In the genomic region with DNA sequence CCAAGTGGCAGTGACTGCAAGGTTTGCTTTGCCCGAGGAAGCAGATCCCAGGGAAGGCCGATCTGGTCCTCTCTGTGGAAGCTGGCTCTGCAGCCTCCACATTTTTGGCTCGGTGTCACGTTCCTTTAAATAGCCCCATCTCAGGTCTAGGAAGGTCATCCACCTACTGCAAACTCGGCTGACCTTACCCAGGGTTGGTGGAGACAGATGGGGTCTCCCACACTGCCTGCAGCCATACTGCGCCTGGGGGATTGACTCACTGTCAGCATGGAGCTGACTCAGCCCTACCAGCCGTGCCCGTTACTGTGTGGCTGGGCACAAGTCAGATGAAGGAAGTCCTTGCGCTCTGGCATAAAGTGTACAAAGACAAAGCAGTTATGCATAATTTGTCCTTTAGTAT, we compare ENCODE assay signal across 8 cellular contexts. TPM values are rescaled to one million over a fixed set of nuclear protein-coding genes. Genes with fewer than 3 reads are reported as not detected.
DNase-seq lines count a peak whose midpoint lies in the region; ATAC-seq and TF ChIP-seq lines count a peak whose summit lies in the region.

No MANE protein-coding gene starts in this region.

- no peaks in the 10 kb centered on the region for H4K20me1 ChIP-seq in SK-N-SH (ENCODE audit: insufficient read depth)

- H3K27me3 ChIP-seq in SK-N-SH (ENCODE audit: insufficient read depth) (no peaks in the 10 kb centered on the region), gastroesophageal sphincter (no peaks in the 10 kb centered on the region)

- H3K27ac ChIP-seq in SK-N-SH (ENCODE audit: low read depth in 2 of 2, low read length in 1 of 2), result peak overlapping the region; percentile 20 to 41; a peak in 3 of 4 replicates
- peak overlapping the region in 3 of 4 donors; percentile 3 to 67 (median 56) for H3K27ac ChIP-seq in gastroesophageal sphincter

- TF ChIP-seq POLR2A in gastroesophageal sphincter (IDR thresholded peaks at IDR 0.05), result no peak

- ATAC-seq in gastroesophageal sphincter (peak; percentile 86), HG02973 (IDR thresholded peaks at IDR 0.05; ENCODE audit: unreplicated experiment) (no peak)

- H3K36me3 ChIP-seq in SK-N-SH (replicated peaks in 1 of 2; ENCODE audit: control insufficient read depth in 1 of 2, insufficient read depth in 2 of 2, low read length in 1 of 2), result peaks cover 0 to 8% of the 10 kb centered on the region in 2 experiments
- H3K36me3 ChIP-seq in gastroesophageal sphincter, result peaks cover 0 to 40% of the 10 kb centered on the region in 2 donors

- WGBS in SK-N-SH (ENCODE audit: low lambda C conversion rate), result 63% methylated on average over 9 of the region's 9 CpGs
- 32 to 33% methylated on average over 4 of the region's 9 CpGs for WGBS in gastroesophageal sphincter (ENCODE audit: low coverage in 1 of 2), 2 donors

- POLR2A ChIA-PET in SK-N-SH (lab: Yijun Ruan, JAX), result interaction anchor here (1.2 kb wide), 1 partner anchor 12 kb away, joined by 3 read pairs; no protein-coding TSS in a partner anchor

- no peak for TF ChIP-seq RAD21 in SK-N-SH (IDR thresholded peaks at IDR 0.05; ENCODE audit: low read length)

- CTCF ChIA-PET in SK-N-SH (lab: Yijun Ruan, JAX), result no interaction called here

- no peaks in the 10 kb centered on the region for H3F3A ChIP-seq in SK-N-SH (replicated peaks; ENCODE audit: insufficient read depth)

- no peak overlapping the region for H2AFZ ChIP-seq in SK-N-SH (ENCODE audit: low read depth)

- no peaks in the 10 kb centered on the region for H3K79me2 ChIP-seq in SK-N-SH (ENCODE audit: insufficient read depth)

- no peak overlapping the region for H3K4me3 ChIP-seq in SK-N-SH (ENCODE audit: low read depth in 2 of 2, low read length in 1 of 2)
- no peak overlapping the region for H3K4me3 ChIP-seq in gastroesophageal sphincter

- no peaks in the 10 kb centered on the region for H3K9me2 ChIP-seq in SK-N-SH

- 0 out of 2 replicates have a peak overlapping the region, but pooled peaks have one; percentile 45 for H3K4me2 ChIP-seq in SK-N-SH

- TF ChIP-seq EP300 in SK-N-SH (IDR thresholded peaks at IDR 0.05; ENCODE audit: borderline replicate concordance in 1 of 2, low read depth in 1 of 2, low read length in 1 of 2), result no peak
- no peak for TF ChIP-seq EP300 in gastroesophageal sphincter (IDR thresholded peaks at IDR 0.05)

- H3K4me1 ChIP-seq in SK-N-SH (ENCODE audit: control insufficient read depth in 1 of 2, insufficient read depth in 2 of 2, low read depth in 1 of 2, low read length in 1 of 2) (peaks cover 10 to 19% of the 10 kb centered on the region in 2 experiments; a peak in 2 of 4 replicates), gastroesophageal sphincter (peaks cover 0 to 32% (median 8%) of the 10 kb centered on the region in 3 donors)

- no peak overlapping the region for H3K9ac ChIP-seq in SK-N-SH

- no peaks in the 10 kb centered on the region for H3K9me3 ChIP-seq in SK-N-SH
- H3K9me3 ChIP-seq in gastroesophageal sphincter, result no peaks in the 10 kb centered on the region

- TF ChIP-seq CTCF in SK-N-SH (IDR thresholded peaks at IDR 0.05), result no peak
- TF ChIP-seq CTCF in gastroesophageal sphincter (IDR thresholded peaks at IDR 0.05), result no peak

- DNase-seq in GM03348 (ENCODE audit: low spot score) (peak; percentile 51), SK-N-SH (no peak), pulmonary artery endothelial cell (ENCODE audit: low read depth, low spot score) (peak; percentile 10)
- DNase-seq in activated T-cell treated with anti-CD3 and anti-CD28 coated beads, Interleukin-2, amount 50 U/mL, for 48 hours, result no peak
- DNase-seq in stimulated activated CD4-positive, alpha-beta T cell treated with anti-CD3 and anti-CD28 coated beads, Interleukin-4, amount 100 ng/mL, for 24 hours, result no peak
- DNase-seq in stimulated activated naive CD4-positive, alpha-beta T cell treated with Interleukin-2 at 50 U/mL for 16 hours (lab: John Stamatoyannopoulos, UW), result no peak

TF ChIP-seq in SK-N-SH, 30 proteins besides CTCF, POLR2A, EP300 and RAD21 (continues in another document):
- no peak for TF ChIP-seq SMC3 (IDR thresholded peaks at IDR 0.05; ENCODE audit: low read depth, low read length)
- TF ChIP-seq JUND (IDR thresholded peaks at IDR 0.05), result 0 out of 2 replicates have a peak, but pooled peaks have one; percentile 6
- TF ChIP-seq ZBTB33 (IDR thresholded peaks at IDR 0.05; ENCODE audit: borderline replicate concordance, low read depth), result no peak
- TF ChIP-seq REST (IDR thresholded peaks at IDR 0.05; ENCODE audit: low read depth, low read length), result no peak
- no peak for TF ChIP-seq RFX5 (IDR thresholded peaks at IDR 0.05; ENCODE audit: low read length)
- no peak for TF ChIP-seq POLR2AphosphoS5 (IDR thresholded peaks at IDR 0.05; ENCODE audit: low read depth, low read length)
- no peak for TF ChIP-seq GABPA (IDR thresholded peaks at IDR 0.05; ENCODE audit: low read depth)
- TF ChIP-seq ELF1 (IDR thresholded peaks at IDR 0.05), result no peak
- TF ChIP-seq TCF12 (IDR thresholded peaks at IDR 0.05), result peak; percentile 24; the same call in 1 of the 2 replicates
- no peak for TF ChIP-seq RXRA (IDR thresholded peaks at IDR 0.05; ENCODE audit: borderline replicate concordance, low read depth)
- no peak for TF ChIP-seq MAX (IDR thresholded peaks at IDR 0.05; ENCODE audit: low read depth)
- no peak for TF ChIP-seq TAF1 (IDR thresholded peaks at IDR 0.05; ENCODE audit: borderline replicate concordance, low read depth, low read length)
- TF ChIP-seq CHD2 (IDR thresholded peaks at IDR 0.05; ENCODE audit: low read length, partially characterized antibody), result no peak
- TF ChIP-seq FOXJ3 (CRISPR knock-in tag; IDR thresholded peaks at IDR 0.05), result no peak
- no peak for TF ChIP-seq TEAD4 (IDR thresholded peaks at IDR 0.05; ENCODE audit: borderline replicate concordance, insufficient read depth)
- peak; percentile 56; the same call in 1 of the 2 replicates for TF ChIP-seq FOSL2 (IDR thresholded peaks at IDR 0.05; ENCODE audit: borderline replicate concordance, low read depth)
- no peak for TF ChIP-seq EZH2phosphoT487 (IDR thresholded peaks at IDR 0.05; ENCODE audit: borderline replicate concordance, low read depth)
- TF ChIP-seq NRF1 (IDR thresholded peaks at IDR 0.05; ENCODE audit: low read depth, low read length), result no peak

RNA-seq across cellular contexts. Expression of gene CDPF1, which starts 16.9 kb away (rescaled TPM):
- polyA plus RNA-seq in SK-N-SH (2012; rRNA removed), result 25.3 and 29.0 TPM in 2 replicates
- polyA plus RNA-seq in SK-N-SH (2012; cell fraction: cytosol; rRNA removed), result 14.3 and 15.7 TPM in 2 replicates
- polyA plus RNA-seq in SK-N-SH (2012; cell fraction: nucleus; rRNA removed), result 62.8 and 66.9 TPM in 2 replicates
- total RNA-seq in gastroesophageal sphincter (10 to 100 TPM; 14.9 to 27.1 (median 18.7) TPM), pulmonary artery endothelial cell (10.6 and 11.0 TPM in 2 replicates)

RNA-seq across cellular contexts. Expression of gene PKDREJ, which starts 29.9 kb away (rescaled TPM):
- 0.02 TPM in 1 of 2 replicates, not detected in the other for polyA plus RNA-seq in SK-N-SH (2012; rRNA removed)
- under 0.01 and 0.01 TPM in 2 replicates for polyA plus RNA-seq in SK-N-SH (2012; cell fraction: cytosol; rRNA removed)
- polyA plus RNA-seq in SK-N-SH (2012; cell fraction: nucleus; rRNA removed), result 0.01 TPM in 1 of 2 replicates, not detected in the other
- total RNA-seq in gastroesophageal sphincter (under 1 TPM in 3 of 4 donors, not detected in 1; under 0.01 to 0.23 (median 0.10) TPM), pulmonary artery endothelial cell (under 0.01 and 0.04 TPM in 2 replicates)

RNA-seq across cellular contexts. Expression of gene TTC38, which starts 34.6 kb away (rescaled TPM):
- 24.0 and 25.6 TPM in 2 replicates for polyA plus RNA-seq in SK-N-SH (2012; rRNA removed)
- polyA plus RNA-seq in SK-N-SH (2012; cell fraction: cytosol; rRNA removed), result 11.2 and 17.9 TPM in 2 replicates
- polyA plus RNA-seq in SK-N-SH (2012; cell fraction: nucleus; rRNA removed), result 46.5 and 49.2 TPM in 2 replicates
- total RNA-seq in gastroesophageal sphincter (10 to 100 TPM; 21.8 to 61.8 (median 33.3) TPM), pulmonary artery endothelial cell (27.6 and 28.2 TPM in 2 replicates)

Comparison
In these comparisons a context has a peak if more than half of its experiments do, and no peak if none do; other contexts are left out.
1. DNase-seq: peak in GM03348 (single experiment) and pulmonary artery endothelial cell (single experiment); none in SK-N-SH (single experiment), activated T-cell treated with anti-CD3 and anti-CD28 coated beads, Interleukin-2, amount 50 U/mL, for 48 hours (0 of 2), stimulated activated CD4-positive, alpha-beta T cell treated with anti-CD3 and anti-CD28 coated beads, Interleukin-4, amount 100 ng/mL, for 24 hours (single experiment) and stimulated activated naive CD4-positive, alpha-beta T cell treated with Interleukin-2 at 50 U/mL for 16 hours (single experiment).